Comparison of ENCODE assay signal across 9 cellular contexts in the genomic region with DNA sequence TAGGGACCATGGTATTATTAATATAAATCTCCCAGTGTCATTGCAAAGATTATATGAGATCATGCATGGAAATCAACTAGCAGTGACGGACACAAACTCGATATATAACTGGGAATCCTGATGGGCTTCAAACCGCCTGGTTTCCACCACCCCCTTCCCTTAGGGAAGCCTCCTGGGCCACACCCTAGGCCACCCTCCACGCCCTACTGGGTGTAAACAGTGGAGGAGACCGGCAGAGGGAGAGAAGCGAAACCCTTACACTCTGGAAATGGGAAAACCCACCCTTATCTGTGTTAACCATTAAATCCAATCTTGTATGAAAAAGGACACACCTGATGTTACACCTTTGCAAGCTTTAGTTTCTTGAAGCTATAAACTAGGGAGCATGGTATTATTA. TPM values are rescaled to one million over a fixed set of nuclear protein-coding genes. Genes with fewer than 3 reads are reported as not detected.
A peak's percentile ranks its signal among the peaks of the same experiment; 100 is the strongest.
DNase-seq lines count a peak whose midpoint lies in the region; ATAC-seq and TF ChIP-seq lines count a peak whose summit lies in the region.
"Had no signal": no experiment of that assay in that cellular context is flagged by ENCODE, and none has a peak within 500 bp of the region (broad histone marks: within the 10 kb centered on the region; RNA-seq: fewer than 3 reads in every experiment).

No MANE protein-coding gene starts in this region.

- peaks cover 12% of the 10 kb centered on the region for H3K36me3 ChIP-seq in CD4-positive, CD25-positive, alpha-beta regulatory T cell (ENCODE audit: control insufficient read depth, insufficient read depth, low read length)
- H3K36me3 ChIP-seq in osteoblast (ENCODE audit: insufficient read depth, low read length): peaks cover 20% of the 10 kb centered on the region

- H3K27me3 ChIP-seq in CD4-positive, CD25-positive, alpha-beta regulatory T cell (ENCODE audit: control insufficient read depth, insufficient read depth, low read length): peaks cover 5% of the 10 kb centered on the region
- no peaks in the 10 kb centered on the region for H3K27me3 ChIP-seq in osteoblast (ENCODE audit: insufficient read depth, low read length)

- H3K4me1 ChIP-seq in CD4-positive, CD25-positive, alpha-beta regulatory T cell (ENCODE audit: control insufficient read depth, insufficient read depth, low read length, poor library complexity, severe bottlenecking): peaks cover 23% of the 10 kb centered on the region
- H3K4me1 ChIP-seq in osteoblast (ENCODE audit: insufficient read depth, low read length): peaks cover 11% of the 10 kb centered on the region

- peak overlapping the region; percentile 69 for H3K27ac ChIP-seq in CD4-positive, CD25-positive, alpha-beta regulatory T cell (ENCODE audit: insufficient read depth, low read length, poor library complexity, severe bottlenecking)
- H3K27ac ChIP-seq in osteoblast (ENCODE audit: low read depth, low read length): peak overlapping the region; percentile 76

- H3K36me3 Mint-ChIP-seq in CD4-positive, CD25-positive, alpha-beta regulatory T cell: peaks cover 21% of the 10 kb centered on the region

- H3K4me2 ChIP-seq in osteoblast (ENCODE audit: insufficient read depth, low read length): peak overlapping the region; percentile 94

- H3K27ac Mint-ChIP-seq in CD4-positive, CD25-positive, alpha-beta regulatory T cell: no peak overlapping the region
- H3K27ac Mint-ChIP-seq: mesothelial cell of epicardium had no signal

- in situ Hi-C loops in G401 (cut with HindIII; ENCODE audit: low sequenced_read_pairs): loop anchor here (10.0 kb wide), 1 partner anchor 104 kb away; no protein-coding TSS in a partner anchor

- H3K4me3 Mint-ChIP-seq in CD4-positive, CD25-positive, alpha-beta regulatory T cell: no peak overlapping the region
- H3K4me3 Mint-ChIP-seq: mesothelial cell of epicardium had no signal

- H3K4me3 ChIP-seq in CD4-positive, CD25-positive, alpha-beta regulatory T cell (ENCODE audit: low read depth, low read length): peak overlapping the region; percentile 98
- H3K4me3 ChIP-seq in epithelial cell of esophagus (ENCODE audit: low read length) (peak overlapping the region; percentile 91), osteoblast (ENCODE audit: insufficient read depth, low read length) (peak overlapping the region; percentile 85)

- peaks cover 5% of the 10 kb centered on the region for H4K20me1 ChIP-seq in osteoblast (ENCODE audit: insufficient read depth, low read length)

- H3K4me1 Mint-ChIP-seq in CD4-positive, CD25-positive, alpha-beta regulatory T cell: peaks cover 7 to 23% (median 17%) of the 10 kb centered on the region in 4 donors

- peaks cover 0 to 3% (median 0%) of the 10 kb centered on the region in 7 donors for H3K9me3 Mint-ChIP-seq in CD4-positive, CD25-positive, alpha-beta regulatory T cell

- H3K79me2 ChIP-seq in osteoblast (ENCODE audit: insufficient read depth, low read length): peaks cover 43% of the 10 kb centered on the region

- H3K27me3 Mint-ChIP-seq in CD4-positive, CD25-positive, alpha-beta regulatory T cell: peaks cover 6% of the 10 kb centered on the region

- peaks cover 0 to 3% of the 10 kb centered on the region in 2 experiments for H3K9me3 ChIP-seq in CD4-positive, CD25-positive, alpha-beta regulatory T cell (ENCODE audit: control insufficient read depth in 2 of 2, low read length in 2 of 2)
- no peaks in the 10 kb centered on the region for H3K9me3 ChIP-seq in osteoblast (ENCODE audit: low read depth, low read length)

- peak overlapping the region; percentile 98 for H2AFZ ChIP-seq in osteoblast (ENCODE audit: low read length)

- TF ChIP-seq CTCF in epithelial cell of esophagus (IDR thresholded peaks at IDR 0.05; ENCODE audit: insufficient read depth, low read depth, low read length, missing control alignments) (no peak), osteoblast (IDR thresholded peaks at IDR 0.05; ENCODE audit: extremely low read depth, low read depth, low read length) (no peak)

- no peak for DNase-seq in CD4-positive, CD25-positive, alpha-beta regulatory T cell
- DNase-seq in NCI-H526 (lab: John Stamatoyannopoulos, UW) (peak; percentile 47 to 51), epithelial cell of esophagus (ENCODE audit: low read depth) (no peak), osteoblast (ENCODE audit: insufficient read length, low spot score, missing footprints) (no peak), SW 1271 (lab: John Stamatoyannopoulos, UW) (no peak), germinal center (ENCODE audit: low spot score) (no peak), NCI-H2029 treated with DMSO at 0.1 percent for 48 hours (lab: John Stamatoyannopoulos, UW) (no peak), G401 (ENCODE audit: low spot score) (no peak)

- no peak for ATAC-seq in CD4-positive, CD25-positive, alpha-beta regulatory T cell (ENCODE audit: low read depth in 2 of 2)

RNA-seq across cellular contexts. Expression of a gene that starts 0.6 kb away (rescaled TPM):
- 16.4 TPM for total RNA-seq in CD4-positive, CD25-positive, alpha-beta regulatory T cell
- 10 to 100 TPM; 14.5 to 20.3 (median 17.1) TPM for polyA plus RNA-seq in CD4-positive, CD25-positive, alpha-beta regulatory T cell
- total RNA-seq in osteoblast: 13.4 and 14.4 TPM in 2 replicates
- 4.4 and 10.2 TPM in 2 replicates for total RNA-seq in G401 (2014; rRNA removed; shearing (Covaris generic))

Comparison
In these comparisons a context has a peak if more than half of its experiments do, and no peak if none do; other contexts are left out.
1. DNase-seq: peak in NCI-H526 (2 of 2); none in CD4-positive, CD25-positive, alpha-beta regulatory T cell (0 of 3), epithelial cell of esophagus (single experiment), osteoblast (single experiment), SW 1271 (0 of 2), germinal center (single experiment), NCI-H2029 treated with DMSO at 0.1 percent for 48 hours (single experiment) and G401 (single experiment).
2. Peak in every context shown above with its lines, with median percentiles within 50 percentile points of each other: H3K4me3 ChIP-seq.